In the genomic region with DNA sequence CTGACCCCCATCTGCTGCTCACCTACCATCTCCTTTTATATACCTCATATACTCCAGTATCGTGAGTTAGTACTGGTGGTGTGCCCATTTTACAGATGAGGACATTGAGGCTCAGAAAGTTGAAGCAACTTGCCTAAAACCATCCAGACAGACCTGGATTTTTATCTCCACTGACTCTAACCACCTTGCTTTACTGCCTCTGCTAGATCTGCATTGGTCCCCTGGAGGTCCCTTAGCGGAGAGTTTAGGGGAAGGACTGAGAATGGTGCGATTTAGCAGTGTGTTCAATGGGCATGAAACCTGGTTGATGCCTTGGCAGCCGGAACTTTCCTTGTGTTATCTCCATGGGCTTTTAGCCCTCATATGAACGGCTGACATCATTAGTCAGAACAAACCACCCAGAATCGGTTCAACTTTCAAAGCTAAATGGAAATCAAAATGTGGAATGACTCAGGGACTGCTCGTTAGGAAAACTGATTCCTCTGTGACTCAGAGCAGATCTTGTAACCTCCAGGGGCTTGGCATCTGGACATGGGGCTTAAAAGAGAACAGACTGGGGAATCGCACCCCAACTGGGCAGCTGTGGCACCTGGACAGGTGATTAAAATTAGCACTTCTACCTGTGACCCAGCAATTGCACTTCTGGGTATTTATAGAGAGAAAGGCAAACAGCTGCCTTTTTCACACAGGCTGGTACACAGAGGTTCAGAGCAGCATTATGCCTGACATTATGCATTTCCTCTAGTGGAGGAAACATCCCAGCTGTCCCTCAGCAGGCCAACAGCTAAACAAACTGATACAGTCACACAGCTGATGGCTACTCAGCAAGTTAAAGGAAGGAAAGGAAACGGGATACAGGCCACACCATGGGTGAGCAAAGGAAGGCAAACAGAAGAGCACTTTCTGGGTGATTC, we compare ENCODE assay signal across 9 cellular contexts. TPM values are rescaled to one million over a fixed set of nuclear protein-coding genes. Genes with fewer than 3 reads are reported as not detected.
DNase-seq lines count a peak whose midpoint lies in the region; ATAC-seq, FAIRE-seq and TF ChIP-seq lines count a peak whose summit lies in the region.
"Had no signal": no experiment of that assay in that cellular context is flagged by ENCODE, and none has a peak within 500 bp of the region (broad histone marks: within the 10 kb centered on the region; RNA-seq: fewer than 3 reads in every experiment).

No MANE protein-coding gene starts in this region.

- peak; percentile 94 for FAIRE-seq in islet of Langerhans (lab: Jason Lieb, UNC)
- FAIRE-seq in urothelium cell line (lab: Jason Lieb, UNC): no peak

- peaks cover 38 to 53% of the 10 kb centered on the region in 2 donors for H3K4me1 ChIP-seq in adrenal gland (replicated peaks in 1 of 2)

- intact Hi-C loops in adrenal gland (cut with DNase I): no loop called here

- ATAC-seq in HG02623 (IDR thresholded peaks at IDR 0.05; ENCODE audit: unreplicated experiment): no peak

- H3K27me3 ChIP-seq in adrenal gland: no peaks in the 10 kb centered on the region

- peak overlapping the region; percentile 32 to 96 (median 81) for H3K27ac ChIP-seq in adrenal gland
- H3K27ac ChIP-seq: 22Rv1 had no signal

- 32 to 50% (median 37%) methylated on average over 9 of the region's 9 CpGs for WGBS in adrenal gland, 4 donors

- peak in 1 of 2 donors; percentile 46 for TF ChIP-seq POLR2A in adrenal gland (IDR thresholded peaks at IDR 0.05)

- H3K4me3 ChIP-seq in adrenal gland: no peak overlapping the region

- DNase-seq in NCI-H1105 treated with DMSO at 0.1 percent for 48 hours (lab: John Stamatoyannopoulos, UW): peak; percentile 21
- DNase-seq in NCI-H1105 (lab: John Stamatoyannopoulos, UW): no peak
- peak in 6 of 7 donors; percentile 65 to 82 (median 74) for DNase-seq in adrenal gland
- peak; percentile 78 for DNase-seq in urothelium cell line (ENCODE audit: low spot score)
- no peak for DNase-seq in middle frontal gyrus (ENCODE audit: extremely low spot score, low spot score)
- DNase-seq in T-helper 9 cell: no peak

- H3K36me3 ChIP-seq in adrenal gland (replicated peaks in 1 of 2): no peaks in the 10 kb centered on the region

- TF ChIP-seq CTCF in adrenal gland (IDR thresholded peaks at IDR 0.05): peak in 1 of 6 experiments; percentile 4

- H3K9me3 ChIP-seq in adrenal gland (replicated peaks in 1 of 3): no peaks in the 10 kb centered on the region

RNA-seq across cellular contexts. Expression of a gene that starts 25.3 kb away (rescaled TPM):
- total RNA-seq in adrenal gland: 10 to 100 TPM; 25.0 to 46.5 (median 35.8) TPM
- 10 to 100 TPM; 14.6 to 35.9 (median 19.7) TPM for polyA plus RNA-seq in adrenal gland

Comparison
In these comparisons a context has a peak if more than half of its experiments do, and no peak if none do; other contexts are left out.
1. DNase-seq: peak in NCI-H1105 treated with DMSO at 0.1 percent for 48 hours (single experiment), adrenal gland (6 of 7) and urothelium cell line (single experiment); none in NCI-H1105 (single experiment), middle frontal gyrus (single experiment) and T-helper 9 cell (single experiment).